Comparison of ENCODE assay signal across 8 cellular contexts in the genomic region with DNA sequence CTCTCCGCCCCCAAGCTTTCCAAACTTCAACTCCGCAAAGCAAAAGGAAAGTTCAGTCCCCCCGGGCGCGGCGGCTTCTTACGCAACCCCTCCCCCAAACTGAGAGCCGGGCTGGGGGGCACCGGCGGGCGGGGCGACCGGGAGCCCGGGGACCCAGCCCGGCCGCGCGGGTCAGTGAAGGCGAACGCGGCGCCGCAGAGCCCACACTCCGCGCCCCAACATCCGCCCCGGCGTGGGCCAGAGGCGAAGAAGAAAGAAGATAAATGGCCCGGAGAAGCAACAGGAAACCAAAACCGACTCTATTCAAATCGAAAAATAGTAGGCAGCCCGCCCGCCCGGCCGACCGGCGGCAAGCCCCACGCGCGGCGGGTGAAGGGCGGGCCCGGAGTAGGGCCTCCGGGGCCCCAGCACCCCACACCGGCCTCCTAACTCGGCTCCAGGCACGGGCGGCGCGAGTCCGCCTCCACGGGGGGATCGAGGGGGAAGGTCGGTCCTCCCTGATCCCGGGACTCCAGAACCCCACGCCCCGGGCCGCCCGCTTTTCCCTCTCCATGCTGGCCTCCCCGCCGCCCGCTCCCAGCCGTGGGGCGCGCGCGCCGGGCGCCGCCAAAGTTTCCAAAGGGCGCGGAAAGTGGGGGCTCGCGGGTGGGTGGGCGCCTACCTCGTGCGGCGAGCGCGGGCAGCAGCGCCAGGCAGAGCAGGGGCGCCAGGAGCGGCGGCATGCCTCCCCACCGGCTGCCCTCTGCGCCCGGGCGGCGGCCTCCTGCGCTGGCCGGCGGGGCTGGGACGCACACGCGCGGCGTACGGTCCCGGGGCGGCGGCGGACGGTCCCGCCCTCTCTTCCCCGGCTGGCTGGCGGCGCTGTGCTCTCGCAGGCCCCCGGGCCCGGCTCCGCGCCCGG. TPM values are rescaled to one million over a fixed set of nuclear protein-coding genes. Genes with fewer than 3 reads are reported as not detected.
DNase-seq lines count a peak whose midpoint lies in the region; ATAC-seq, FAIRE-seq and TF ChIP-seq lines count a peak whose summit lies in the region.

No MANE protein-coding gene starts in this region.

- H3K27ac Mint-ChIP-seq in WTC11 (no peak overlapping the region), mesothelial cell of epicardium (no peak overlapping the region)

- ATAC-seq in HG03139 (IDR thresholded peaks at IDR 0.05; ENCODE audit: unreplicated experiment) (peak; percentile 11), WTC11 (no peak; the same call in 1 of the 2 replicates)

- H3K27me3 Mint-ChIP-seq in WTC11 (ENCODE audit: low read depth) (no peaks in the 10 kb centered on the region), mesothelial cell of epicardium (ENCODE audit: low read depth) (no peaks in the 10 kb centered on the region)

- CTCF ChIA-PET in WTC11 (lab: Charles Lee): interaction anchor here (0.6 kb wide), 1 partner anchor 56 kb away, joined by 3 read pairs; no protein-coding TSS in a partner anchor

- peak overlapping the region in 4 of 5 donors; percentile 73 to 86 (median 79) for H3K9ac ChIP-seq in subcutaneous abdominal adipose tissue (ENCODE audit: low read length in 5 of 5)

- H3K4me1 ChIP-seq in subcutaneous abdominal adipose tissue (ENCODE audit: control insufficient read depth in 5 of 5, insufficient read depth in 5 of 5, low read length in 5 of 5): peaks cover 9 to 83% (median 65%) of the 10 kb centered on the region in 5 donors

- H3K4me3 Mint-ChIP-seq in WTC11 (peak overlapping the region; percentile 73), mesothelial cell of epicardium (peak overlapping the region; percentile 85)

- peak; percentile 77 for FAIRE-seq in GM19239 (lab: Jason Lieb, UNC)

- no peaks in the 10 kb centered on the region for H3K27me3 ChIP-seq in subcutaneous abdominal adipose tissue (ENCODE audit: control insufficient read depth in 5 of 5, insufficient read depth in 4 of 5, low read length in 5 of 5)

- TF ChIP-seq CTCF in WTC11 (IDR thresholded peaks at IDR 0.05) (no peak), mesothelial cell of epicardium (IDR thresholded peaks at IDR 0.05; ENCODE audit: unreplicated experiment) (no peak)

- H3K36me3 Mint-ChIP-seq in WTC11 (no peaks in the 10 kb centered on the region), mesothelial cell of epicardium (no peaks in the 10 kb centered on the region)

- POLR2A ChIA-PET in WTC11 (lab: Charles Lee): no interaction called here

- H3K36me3 ChIP-seq in subcutaneous abdominal adipose tissue (ENCODE audit: control insufficient read depth in 5 of 5, insufficient read depth in 5 of 5, low read length in 5 of 5): peaks cover 0 to 29% (median 16%) of the 10 kb centered on the region in 5 donors

- DNase-seq in GM19239 (ENCODE audit: insufficient read length, low spot score) (no peak), WTC11 (ENCODE audit: low spot score) (no peak), caudate nucleus (lab: John Stamatoyannopoulos, UW) (peak in 1 of 61 donors; percentile 75), mesothelial cell of epicardium (ENCODE audit: low spot score in 2 of 2, unreplicated experiment in 2 of 2) (no peak), NCI-H446 treated with DMSO at 0.1 percent for 48 hours (lab: John Stamatoyannopoulos, UW) (no peak), HuH-7 (ENCODE audit: low spot score) (no peak)

- no peaks in the 10 kb centered on the region for H3K9me3 ChIP-seq in subcutaneous abdominal adipose tissue (ENCODE audit: control insufficient read depth in 5 of 5, low read length in 5 of 5)

- H3K9me3 Mint-ChIP-seq in WTC11 (no peaks in the 10 kb centered on the region), mesothelial cell of epicardium (no peaks in the 10 kb centered on the region)

- H3K4me3 ChIP-seq in subcutaneous abdominal adipose tissue (ENCODE audit: low read depth in 1 of 5, low read length in 5 of 5): peak overlapping the region in 4 of 5 donors; percentile 78 to 81 (median 80)

- H3K4me1 Mint-ChIP-seq in WTC11 (peaks cover 42% of the 10 kb centered on the region), mesothelial cell of epicardium (peaks cover 55% of the 10 kb centered on the region)

- H3K27ac ChIP-seq in caudate nucleus (ENCODE audit: low read depth, low read length) (peak overlapping the region; percentile 96), subcutaneous abdominal adipose tissue (ENCODE audit: low read depth, low read length) (peak overlapping the region; percentile 97)

TF ChIP-seq in WTC11, 78 proteins besides CTCF, POLR2A, EP300 and RAD21:
- 0 out of 2 replicates have a peak, but pooled peaks have one; percentile 19 for TF ChIP-seq ZNF416 (CRISPR knock-in tag; IDR thresholded peaks at IDR 0.05)
- TF ChIP-seq NR3C1 (CRISPR knock-in tag; conservative IDR thresholded peaks at IDR 0.05; ENCODE audit: low read depth): 0 out of 2 replicates have a peak, but pooled peaks have one; percentile 38
- no peak for TF ChIP-seq ZNF219 (CRISPR knock-in tag; IDR thresholded peaks at IDR 0.05; ENCODE audit: borderline replicate concordance)

RNA-seq across cellular contexts. Expression of a gene that starts 0.5 kb away (rescaled TPM):
- 76.7 to 95.6 TPM (median 79.2 TPM) in 3 replicates for total RNA-seq in WTC11 (2021)
- 104 to 107 TPM (median 104 TPM) in 3 replicates for total RNA-seq in mesothelial cell of epicardium
